ENCODE assay signal across 8 cellular contexts in genomic region chrX:41336447-41336846, GRCh38. TPM values are rescaled to one million over a fixed set of nuclear protein-coding genes. Genes with fewer than 3 reads are reported as not detected.
A peak's percentile ranks its signal among the peaks of the same experiment; 100 is the strongest.
DNase-seq lines count a peak whose midpoint lies in the region; ATAC-seq, FAIRE-seq and TF ChIP-seq lines count a peak whose summit lies in the region.

No MANE protein-coding gene starts in this region.

- peaks cover 33% of the 10 kb centered on the region for H3K4me1 Mint-ChIP-seq in activated naive CD4-positive, alpha-beta T cell treated with anti-CD3 and anti-CD28 coated beads for 36 hours (ENCODE audit: low read depth)

- TF ChIP-seq RAD21 in K562 (CRISPR knock-in tag; conservative IDR thresholded peaks at IDR 0.05 in 1 of 2, IDR thresholded peaks at IDR 0.05 in 1 of 2) = no peak

- POLR2A ChIA-PET in K562 (lab: Yijun Ruan, JAX) = interaction anchor here (0.6 to 2.1 kb wide), 13 partner anchors 11 to 108 kb away, joined by 3 to 8 read pairs (median 4); no protein-coding TSS in a partner anchor

- in situ Hi-C loops in K562 (cut with MboI) = loop anchor here (10.0 kb wide), 1 partner anchor 108 kb away; the partner anchor contains the start of gene NYX
- in situ Hi-C loops in transverse colon (cut with MboI; ENCODE audit: low pct_ligation_motif_present in 1 of 4, low pct_unique_long_range_greater_than_20kb in 1 of 4, low sequenced_read_pairs in 3 of 4) = no loop called here

- no peaks in the 10 kb centered on the region for H3K27me3 ChIP-seq in K562 (ENCODE audit: control insufficient read depth in 2 of 2, insufficient read depth in 2 of 2, low read length in 2 of 2)
- H3K27me3 ChIP-seq in lung (ENCODE audit: control insufficient read depth, insufficient read depth) = no peaks in the 10 kb centered on the region
- H3K27me3 ChIP-seq in transverse colon = no peaks in the 10 kb centered on the region

- intact Hi-C loops in activated naive CD4-positive, alpha-beta T cell treated with anti-CD3 and anti-CD28 coated beads for 36 hours (cut with micrococcal nuclease) = loop anchor here (2.0 to 10.0 kb wide), 3 partner anchors 14 to 1462 kb away; no protein-coding TSS in a partner anchor
- intact Hi-C loops in K562 (cut with micrococcal nuclease) (no loop called here), transverse colon (cut with DNase I; ENCODE audit: low total_unique reads) (loop anchor here (10.0 kb wide), 1 partner anchor 62 kb away; no protein-coding TSS in a partner anchor), posterior cingulate gyrus (cut with DNase I) (loop anchor here (10.0 kb wide), 1 partner anchor 62 kb away; no protein-coding TSS in a partner anchor)

- WGBS in K562 (ENCODE audit: insufficient coverage, low coverage, missing lambda C conversion rate) = 10% methylated on average over 7 of the region's 7 CpGs
- WGBS in lung, 2 donors = 31 to 62% methylated on average over 7 of the region's 7 CpGs
- 59% methylated on average over 7 of the region's 7 CpGs; no CpG with 5 or more reads in 1 of the 2 donors for WGBS in transverse colon (ENCODE audit: low coverage in 1 of 2), 2 donors

- H2AFZ ChIP-seq in K562 (ENCODE audit: low read depth, low read length) = no peak overlapping the region

- no peak for DNase-seq in activated naive CD4-positive, alpha-beta T cell treated with anti-CD3 and anti-CD28 coated beads for 36 hours
- DNase-seq in activated naive CD4-positive, alpha-beta T cell treated with anti-CD3 and anti-CD28 coated beads, Interleukin-2, amount 50 U/mL, for 16 hours = no peak
- peak in 1 of 4 experiments; percentile 6 for DNase-seq in K562 (ENCODE audit: extremely low read depth in 1 of 4, low spot score in 3 of 4)
- no peak for DNase-seq in lung (ENCODE audit: low spot score)
- DNase-seq in transverse colon = no peak
- DNase-seq in posterior cingulate gyrus = no peak

- no peak for TF ChIP-seq EP300 in K562 (IDR thresholded peaks at IDR 0.05; ENCODE audit: low read length)
- no peak for TF ChIP-seq EP300 in transverse colon (IDR thresholded peaks at IDR 0.05; ENCODE audit: low read depth)

- ATAC-seq in K562 (no peak), lung (ENCODE audit: insufficient read depth, low FRiP score) (no peak), GM18861 (IDR thresholded peaks at IDR 0.05; ENCODE audit: unreplicated experiment) (no peak), GM19351 (IDR thresholded peaks at IDR 0.05; ENCODE audit: unreplicated experiment) (no peak)

- peak overlapping the region; percentile 97 for H3K4me2 ChIP-seq in K562 (ENCODE audit: insufficient read depth, low read length)

- H3K27ac Mint-ChIP-seq in activated naive CD4-positive, alpha-beta T cell treated with anti-CD3 and anti-CD28 coated beads for 36 hours = peak overlapping the region; percentile 99

- peaks cover 92% of the 10 kb centered on the region for H3K79me2 ChIP-seq in K562 (ENCODE audit: control insufficient read depth, insufficient read depth, low read length)

- peak overlapping the region; percentile 68 to 94; a peak in 3 of 4 replicates for H3K9ac ChIP-seq in K562 (ENCODE audit: insufficient read depth in 1 of 2, low read depth in 2 of 2, low read length in 2 of 2)

- H3K4me1 ChIP-seq in K562 (replicated peaks in 1 of 2; ENCODE audit: control insufficient read depth in 2 of 2, insufficient read depth in 2 of 2, low read length in 2 of 2) = peaks cover 4 to 16% of the 10 kb centered on the region in 2 experiments; a peak in 3 of 5 replicates
- peaks cover 6 to 8% of the 10 kb centered on the region in 2 donors for H3K4me1 ChIP-seq in lung (ENCODE audit: control insufficient read depth in 2 of 2, insufficient read depth in 2 of 2, low read length in 2 of 2)
- H3K4me1 ChIP-seq in transverse colon = peaks cover 0 to 37% (median 16%) of the 10 kb centered on the region in 4 donors

- peaks cover 62% of the 10 kb centered on the region for H4K20me1 ChIP-seq in K562 (replicated peaks; ENCODE audit: control insufficient read depth, insufficient read depth, low read length)

- H3K9me3 Mint-ChIP-seq in activated naive CD4-positive, alpha-beta T cell treated with anti-CD3 and anti-CD28 coated beads for 36 hours = no peaks in the 10 kb centered on the region

- no peaks in the 10 kb centered on the region for H3K9me3 ChIP-seq in K562 (replicated peaks; ENCODE audit: control insufficient read depth, insufficient read depth, low read depth, low read length)
- H3K9me3 ChIP-seq in lung (ENCODE audit: control insufficient read depth in 2 of 2, insufficient read depth in 1 of 2, low read length in 1 of 2) = no peaks in the 10 kb centered on the region
- H3K9me3 ChIP-seq in transverse colon = no peaks in the 10 kb centered on the region

- no peak for FAIRE-seq in K562 (lab: Jason Lieb, UNC)

- CTCF ChIA-PET in activated naive CD4-positive, alpha-beta T cell treated with anti-CD3 and anti-CD28 coated beads for 36 hours (lab: Charles Lee) = no interaction called here
- CTCF ChIA-PET in K562 (lab: Yijun Ruan, JAX; ENCODE audit: low intra/inter-chr PET ratio) = no interaction called here

- no peak for TF ChIP-seq POLR2A in K562 (conservative IDR thresholded peaks at IDR 0.05)
- no peak for TF ChIP-seq POLR2A in transverse colon (IDR thresholded peaks at IDR 0.05)

- peak overlapping the region; percentile 92 for H3K4me3 Mint-ChIP-seq in activated naive CD4-positive, alpha-beta T cell treated with anti-CD3 and anti-CD28 coated beads for 36 hours

- no peaks in the 10 kb centered on the region for H3K27me3 Mint-ChIP-seq in activated naive CD4-positive, alpha-beta T cell treated with anti-CD3 and anti-CD28 coated beads for 36 hours (ENCODE audit: low read depth)

- BruUV-seq in K562 (replicated peaks; lab: Mats Ljungman, UMichigan) = no TSS peak

- peaks cover 10% of the 10 kb centered on the region for H3K9me1 ChIP-seq in K562 (ENCODE audit: control insufficient read depth, insufficient read depth, low read length)

- TF ChIP-seq CTCF in K562 (IDR thresholded peaks at IDR 0.05 in 2 of 3, conservative IDR thresholded peaks at IDR 0.05 in 1 of 3; ENCODE audit: insufficient read depth in 2 of 3, low read depth in 1 of 3, low read length in 3 of 3) (no peak), lung (IDR thresholded peaks at IDR 0.05; ENCODE audit: control extremely low read depth, extremely low read depth) (no peak), transverse colon (IDR thresholded peaks at IDR 0.05) (no peak)

- H3K36me3 Mint-ChIP-seq in activated naive CD4-positive, alpha-beta T cell treated with anti-CD3 and anti-CD28 coated beads for 36 hours (ENCODE audit: low read depth) = peaks cover 58% of the 10 kb centered on the region

- H3K27ac ChIP-seq in K562 (ENCODE audit: extremely low read depth, low read depth, low read length) (peak overlapping the region; percentile 98; the same call in 2 of the 3 replicates), lung (ENCODE audit: low read depth in 1 of 2, low read length in 1 of 2) (no peak overlapping the region), transverse colon (peak overlapping the region; percentile 99 to 100 (median 100))

- H3K36me3 ChIP-seq in K562 (ENCODE audit: control insufficient read depth, insufficient read depth, low read length) = peaks cover 62% of the 10 kb centered on the region
- peaks cover 0 to 8% of the 10 kb centered on the region in 2 donors for H3K36me3 ChIP-seq in lung (ENCODE audit: control insufficient read depth in 2 of 2, insufficient read depth in 2 of 2, low read length in 2 of 2)
- H3K36me3 ChIP-seq in transverse colon = peaks cover 0 to under 1% (median 0%) of the 10 kb centered on the region in 4 donors

- H3K4me3 ChIP-seq in K562 = peak overlapping the region; percentile 97
- H3K4me3 ChIP-seq in lung = peak overlapping the region; percentile 30
- peak overlapping the region in 3 of 4 donors; percentile 85 to 98 (median 95) for H3K4me3 ChIP-seq in transverse colon

TF ChIP-seq in K562, 482 proteins besides CTCF, POLR2A, EP300 and RAD21 (continues in another document):
- TF ChIP-seq USF2 (CRISPR knock-in tag; IDR thresholded peaks at IDR 0.05) = peak; percentile 51; the same call in 1 of the 2 replicates
- peak; percentile 48 for TF ChIP-seq USF1 (CRISPR knock-in tag; IDR thresholded peaks at IDR 0.05)
- TF ChIP-seq RBFOX2 (IDR thresholded peaks at IDR 0.05; ENCODE audit: low read depth, low read length) = peak; percentile 9

RNA-seq across cellular contexts. Expression of gene DDX3X, which starts 2.5 kb away (rescaled TPM):
- total RNA-seq in activated naive CD4-positive, alpha-beta T cell treated with anti-CD3 and anti-CD28 coated beads for 36 hours = 100 to 1,000 TPM; 163 to 171 TPM
- total RNA-seq in K562 (2011; cell fraction: chromatin; rRNA removed; ENCODE audit: low replicate concordance) = 184 and 523 TPM in 2 replicates
- 105 and 114 TPM in 2 replicates for total RNA-seq in K562 (2011; cell fraction: nucleolus; rRNA removed)
- 219 and 321 TPM in 2 replicates for total RNA-seq in K562 (2011; cell fraction: nucleoplasm; rRNA removed)
- 132 and 138 TPM in 2 replicates for total RNA-seq in K562 (2014; rRNA removed)
- 156 and 177 TPM in 2 replicates for total RNA-seq in K562 (2014; rRNA removed; fragmentation: Illumina TruSeq; extraction: Trizol)
- total RNA-seq in K562 (2015; rRNA removed; fragmentation: Illumina TruSeq; extraction: Trizol) = 119 and 132 TPM in 2 replicates
- total RNA-seq in K562 (2021) = 213 and 232 TPM in 2 replicates
- 66.2 and 106 TPM in 2 replicates for polyA plus RNA-seq in K562 (2011; rRNA removed)
- 26.7 and 35.7 TPM in 2 replicates for polyA plus RNA-seq in K562 (2011; cell fraction: cytosol; rRNA removed)
- polyA plus RNA-seq in K562 (2011; cell fraction: nucleus; rRNA removed) = 67.8 and 77.0 TPM in 2 replicates
- polyA plus RNA-seq in K562 (2012) = 92.5 and 137 TPM in 2 replicates
- 168 and 178 TPM in 2 replicates for polyA plus RNA-seq in K562 (2014; fragmentation: Illumina TruSeq; extraction: Trizol)
- 100 to 1,000 TPM in 1 of 2 experiments, 10 to 100 TPM in 1; 51.3 to 119 TPM for polyA plus RNA-seq in K562 (2014; fragmentation: Nextera tagmentation; extraction: Ambion mirVana)
- polyA plus RNA-seq in K562 (2014; rRNA removed) = 138 and 150 TPM in 2 replicates
- 207 and 251 TPM in 2 replicates for polyA minus RNA-seq in K562 (2011; rRNA and poly(A)+ RNA removed)
- polyA minus RNA-seq in K562 (2011; cell fraction: cytosol; rRNA and poly(A)+ RNA removed) = 78.8 and 134 TPM in 2 replicates
- 130 and 179 TPM in 2 replicates for polyA minus RNA-seq in K562 (2011; cell fraction: nucleus; rRNA and poly(A)+ RNA removed)
- 100 to 1,000 TPM; 230 to 385 TPM for total RNA-seq in lung
- polyA plus RNA-seq in lung = 100 to 1,000 TPM in 1 of 2 donors, 10 to 100 TPM in 1; 72.2 to 122 TPM
- 100 to 1,000 TPM; 133 to 242 (median 165) TPM for total RNA-seq in transverse colon

Comparison
In these comparisons a context has a peak if more than half of its experiments do, and no peak if none do; other contexts are left out.
1. H3K27ac ChIP-seq: peak in K562 (single experiment) and transverse colon (4 of 4); none in lung (0 of 2).
2. H3K4me3 ChIP-seq: peak in every context shown above with its lines; median percentile 97 in K562; 95 in transverse colon; 30 in lung.